ENCODE assay signal across 17 cellular contexts in genomic region chr2:177257471-177257870, GRCh38. TPM values are rescaled to one million over a fixed set of nuclear protein-coding genes. Genes with fewer than 3 reads are reported as not detected.
A peak's percentile ranks its signal among the peaks of the same experiment; 100 is the strongest.
DNase-seq lines count a peak whose midpoint lies in the region; ATAC-seq and TF ChIP-seq lines count a peak whose summit lies in the region.
"Had no signal": no experiment of that assay in that cellular context is flagged by ENCODE, and none has a peak within 500 bp of the region (broad histone marks: within the 10 kb centered on the region; RNA-seq: fewer than 3 reads in every experiment).

No MANE protein-coding gene starts in this region.

- WGBS in liver = 76% methylated on average over 5 of the region's 5 CpGs

- H3K9me3 ChIP-seq in liver (ENCODE audit: control insufficient read depth in 4 of 4, low read length in 3 of 4) = no peaks in the 10 kb centered on the region
- H3K9me3 ChIP-seq in SJCRH30 (replicated peaks) = no peaks in the 10 kb centered on the region
- H3K9me3 ChIP-seq: tibial artery had no signal

- no peak for TF ChIP-seq CTCF in liver (IDR thresholded peaks at IDR 0.05; ENCODE audit: low read depth, low read length, missing input control)

- H3K27ac ChIP-seq in liver (ENCODE audit: low read depth in 1 of 2, low read length in 2 of 2) (peak overlapping the region; percentile 62 to 72), substantia nigra (ENCODE audit: low read depth, low read length, poor library complexity, severe bottlenecking) (peak overlapping the region; percentile 17), SJCRH30 (no peak overlapping the region)
- H3K27ac ChIP-seq: brain microvascular endothelial cell had no signal

- H3K27me3 ChIP-seq in liver (ENCODE audit: control insufficient read depth in 4 of 4, insufficient read depth in 4 of 4, low read length in 3 of 4) (no peaks in the 10 kb centered on the region), SJCRH30 (no peaks in the 10 kb centered on the region)
- H3K27me3 ChIP-seq: brain microvascular endothelial cell, tibial artery had no signal

- CTCF ChIA-PET in activated naive CD4-positive, alpha-beta T cell treated with anti-CD3 and anti-CD28 coated beads for 36 hours (lab: Charles Lee) = interaction anchor here (0.6 kb wide), 1 partner anchor 14 kb away, joined by 3 read pairs; no protein-coding TSS in a partner anchor

- no peaks in the 10 kb centered on the region for H3K36me3 ChIP-seq in liver (ENCODE audit: control insufficient read depth in 4 of 4, insufficient read depth in 3 of 4, low read depth in 1 of 4, low read length in 3 of 4)
- H3K36me3 ChIP-seq in SJCRH30 = peaks cover 18% of the 10 kb centered on the region
- H3K36me3 ChIP-seq: tibial artery had no signal

- no peak for TF ChIP-seq RAD21 in liver (IDR thresholded peaks at IDR 0.05)

- H3K9me3 Mint-ChIP-seq in activated naive CD4-positive, alpha-beta T cell treated with anti-CD3 and anti-CD28 coated beads for 36 hours = peaks cover 4% of the 10 kb centered on the region
- peaks cover 4% of the 10 kb centered on the region for H3K9me3 Mint-ChIP-seq in activated T-helper 1 cell treated with anti-CD3 and anti-CD28 coated beads, Interleukin-12 subunit alpha, Interleukin-12 subunit beta, Interleukin-2, Interleukin-4 antibody, amounts not matched to agents 30 ng/mL and 10 ng/mL and 1 ng/mL, durations not matched to agents 14 hours and 24 hours and 36 hours

- H3K27ac Mint-ChIP-seq in activated naive CD4-positive, alpha-beta T cell treated with anti-CD3 and anti-CD28 coated beads for 36 hours = peak overlapping the region; percentile 81
- H3K27ac Mint-ChIP-seq in activated T-helper 1 cell treated with anti-CD3 and anti-CD28 coated beads, Interleukin-12 subunit alpha, Interleukin-12 subunit beta, Interleukin-2, Interleukin-4 antibody, amounts not matched to agents 30 ng/mL and 10 ng/mL and 1 ng/mL, durations not matched to agents 14 hours and 24 hours and 36 hours = peak overlapping the region; percentile 36

- peak overlapping the region; percentile 12 to 13 for H3K9ac ChIP-seq in liver (ENCODE audit: low read depth in 1 of 2, low read length in 2 of 2)

- peaks cover 51% of the 10 kb centered on the region for H3K36me3 Mint-ChIP-seq in activated naive CD4-positive, alpha-beta T cell treated with anti-CD3 and anti-CD28 coated beads for 36 hours (ENCODE audit: low read depth)
- H3K36me3 Mint-ChIP-seq in activated T-helper 1 cell treated with anti-CD3 and anti-CD28 coated beads, Interleukin-12 subunit alpha, Interleukin-12 subunit beta, Interleukin-2, Interleukin-4 antibody, amounts not matched to agents 30 ng/mL and 10 ng/mL and 1 ng/mL, durations not matched to agents 14 hours and 24 hours and 36 hours (ENCODE audit: low read depth) = peaks cover 38% of the 10 kb centered on the region

- H3K27me3 Mint-ChIP-seq in activated naive CD4-positive, alpha-beta T cell treated with anti-CD3 and anti-CD28 coated beads for 36 hours (ENCODE audit: low read depth) = no peaks in the 10 kb centered on the region
- no peaks in the 10 kb centered on the region for H3K27me3 Mint-ChIP-seq in activated T-helper 1 cell treated with anti-CD3 and anti-CD28 coated beads, Interleukin-12 subunit alpha, Interleukin-12 subunit beta, Interleukin-2, Interleukin-4 antibody, amounts not matched to agents 30 ng/mL and 10 ng/mL and 1 ng/mL, durations not matched to agents 14 hours and 24 hours and 36 hours (ENCODE audit: insufficient read depth)

- DNase-seq in activated naive CD4-positive, alpha-beta T cell treated with anti-CD3 and anti-CD28 coated beads for 36 hours = no peak
- no peak for DNase-seq in activated naive CD4-positive, alpha-beta T cell treated with Interleukin-2 at 50 U/mL for 16 hours
- no peak for DNase-seq in activated T-helper 1 cell treated with anti-CD3 and anti-CD28 coated beads, Interleukin-12 subunit alpha, Interleukin-12 subunit beta, Interleukin-2, Interleukin-4 antibody, amounts not matched to agents 30 ng/mL and 10 ng/mL and 1 ng/mL, durations not matched to agents 14 hours and 24 hours and 36 hours (ENCODE audit: low spot score)
- DNase-seq in substantia nigra (lab: John Stamatoyannopoulos, UW) (no peak), GM19238 (ENCODE audit: insufficient read length, low spot score) (no peak), SJCRH30 (no peak)
- DNase-seq: activated CD4-positive, CD25-positive, alpha-beta regulatory T cell; brain microvascular endothelial cell; DMS153; glutamatergic neuron; left colon; NCI-H1436 treated with DMSO at 0.1 percent for 48 hours; NCI-H446 treated with DMSO at 0.1 percent for 48 hours; tibial artery had no signal

- intact Hi-C loops in activated naive CD4-positive, alpha-beta T cell treated with anti-CD3 and anti-CD28 coated beads for 36 hours (cut with micrococcal nuclease) = no loop called here
- intact Hi-C loops in activated T-helper 1 cell treated with anti-CD3 and anti-CD28 coated beads, Interleukin-12 subunit alpha, Interleukin-12 subunit beta, Interleukin-2, Interleukin-4 antibody, amounts not matched to agents 30 ng/mL and 10 ng/mL and 1 ng/mL, durations not matched to agents 14 hours and 24 hours and 36 hours (cut with micrococcal nuclease) = no loop called here

- H3K4me3 ChIP-seq in liver (ENCODE audit: low read depth in 1 of 3, low read length in 3 of 3) = no peak overlapping the region
- no peak overlapping the region for H3K4me3 ChIP-seq in SJCRH30
- H3K4me3 ChIP-seq: skin epidermis had no signal

- H3K4me1 Mint-ChIP-seq in activated naive CD4-positive, alpha-beta T cell treated with anti-CD3 and anti-CD28 coated beads for 36 hours (ENCODE audit: low read depth) = peaks cover 93% of the 10 kb centered on the region
- H3K4me1 Mint-ChIP-seq in activated T-helper 1 cell treated with anti-CD3 and anti-CD28 coated beads, Interleukin-12 subunit alpha, Interleukin-12 subunit beta, Interleukin-2, Interleukin-4 antibody, amounts not matched to agents 30 ng/mL and 10 ng/mL and 1 ng/mL, durations not matched to agents 14 hours and 24 hours and 36 hours (ENCODE audit: low read depth) = peaks cover 90% of the 10 kb centered on the region

- peaks cover 44 to 73% (median 56%) of the 10 kb centered on the region in 4 donors for H3K4me1 ChIP-seq in liver (ENCODE audit: control insufficient read depth in 4 of 4, insufficient read depth in 4 of 4, low read length in 3 of 4)
- H3K4me1 ChIP-seq in SJCRH30 = peaks cover under 1% of the 10 kb centered on the region; the same call in 1 of the 2 replicates

- no peak overlapping the region for H3K4me3 Mint-ChIP-seq in activated naive CD4-positive, alpha-beta T cell treated with anti-CD3 and anti-CD28 coated beads for 36 hours
- no peak overlapping the region for H3K4me3 Mint-ChIP-seq in activated T-helper 1 cell treated with anti-CD3 and anti-CD28 coated beads, Interleukin-12 subunit alpha, Interleukin-12 subunit beta, Interleukin-2, Interleukin-4 antibody, amounts not matched to agents 30 ng/mL and 10 ng/mL and 1 ng/mL, durations not matched to agents 14 hours and 24 hours and 36 hours

- ATAC-seq in HG03442 (IDR thresholded peaks at IDR 0.05; ENCODE audit: unreplicated experiment) = no peak
- ATAC-seq: left colon had no signal

TF ChIP-seq in liver, 16 proteins besides CTCF, POLR2A, EP300 and RAD21 (continues in another document):
- no peak for TF ChIP-seq MAX (IDR thresholded peaks at IDR 0.05)
- no peak for TF ChIP-seq ZBTB33 (IDR thresholded peaks at IDR 0.05)
- TF ChIP-seq TAF1 (conservative IDR thresholded peaks at IDR 0.05) = no peak
- TF ChIP-seq GABPA (IDR thresholded peaks at IDR 0.05 in 1 of 2, conservative IDR thresholded peaks at IDR 0.05 in 1 of 2) = no peak
- no peak for TF ChIP-seq FOXA1 (IDR thresholded peaks at IDR 0.05)
- TF ChIP-seq RXRA (IDR thresholded peaks at IDR 0.05) = no peak
- TF ChIP-seq ATF3 (IDR thresholded peaks at IDR 0.05) = no peak
- TF ChIP-seq HNF4G (IDR thresholded peaks at IDR 0.05) = no peak
- no peak for TF ChIP-seq HNF4A (conservative IDR thresholded peaks at IDR 0.05)
- TF ChIP-seq SP1 (IDR thresholded peaks at IDR 0.05) = no peak
- no peak for TF ChIP-seq YY1 (IDR thresholded peaks at IDR 0.05)
- TF ChIP-seq JUND (IDR thresholded peaks at IDR 0.05) = no peak

RNA-seq across cellular contexts. Expression of gene NFE2L2, which starts 7.1 kb away (rescaled TPM):
- 10 to 100 TPM; 63.8 to 66.9 TPM for total RNA-seq in activated naive CD4-positive, alpha-beta T cell treated with anti-CD3 and anti-CD28 coated beads for 36 hours
- 68.2 and 71.2 TPM in 2 replicates for total RNA-seq in activated T-helper 1 cell treated with anti-CD3 and anti-CD28 coated beads, Interleukin-12 subunit alpha, Interleukin-12 subunit beta, Interleukin-2, Interleukin-4 antibody, amounts not matched to agents 30 ng/mL and 10 ng/mL and 1 ng/mL, durations not matched to agents 14 hours and 24 hours and 36 hours
- 10 to 100 TPM; 22.5 to 31.0 TPM for total RNA-seq in liver
- 10 to 100 TPM; 26.8 to 27.4 TPM for polyA plus RNA-seq in liver
- 40.2 and 47.7 TPM in 2 replicates for total RNA-seq in SJCRH30 (2014; rRNA removed; shearing (Covaris generic))

RNA-seq across cellular contexts. Expression of gene HNRNPA3, which starts 44.9 kb away (rescaled TPM):
- 100 to 1,000 TPM; 312 to 340 TPM for total RNA-seq in activated naive CD4-positive, alpha-beta T cell treated with anti-CD3 and anti-CD28 coated beads for 36 hours
- 326 and 333 TPM in 2 replicates for total RNA-seq in activated T-helper 1 cell treated with anti-CD3 and anti-CD28 coated beads, Interleukin-12 subunit alpha, Interleukin-12 subunit beta, Interleukin-2, Interleukin-4 antibody, amounts not matched to agents 30 ng/mL and 10 ng/mL and 1 ng/mL, durations not matched to agents 14 hours and 24 hours and 36 hours
- 10 to 100 TPM; 41.5 to 61.9 TPM for total RNA-seq in liver
- 10 to 100 TPM; 22.9 to 72.5 TPM for polyA plus RNA-seq in liver
- 148 and 159 TPM in 2 replicates for total RNA-seq in SJCRH30 (2014; rRNA removed; shearing (Covaris generic))
